In the genomic region with DNA sequence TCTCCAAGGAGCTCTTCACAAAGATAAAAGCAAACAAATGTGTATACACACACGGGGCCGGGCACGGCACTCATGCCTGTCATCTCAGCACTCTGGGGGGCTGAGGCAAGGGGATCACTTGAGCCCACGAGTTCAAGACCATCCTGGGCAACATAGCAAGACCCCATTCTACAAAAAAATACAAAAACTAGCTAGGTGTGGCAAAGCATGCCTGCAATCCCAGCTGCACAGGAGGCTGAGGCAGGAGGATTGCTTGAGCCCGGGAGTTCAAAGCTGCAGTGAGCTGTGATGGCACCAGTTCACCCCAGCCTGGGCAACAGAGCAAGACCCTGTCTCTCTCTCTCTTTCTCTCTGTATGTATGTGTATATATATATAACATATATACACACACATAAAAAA, we compare ENCODE assay signal across 22 cellular contexts. TPM values are rescaled to one million over a fixed set of nuclear protein-coding genes. Genes with fewer than 3 reads are reported as not detected.
"Had no signal": no experiment of that assay in that cellular context is flagged by ENCODE, and none has a peak within 500 bp of the region (broad histone marks: within the 10 kb centered on the region; RNA-seq: fewer than 3 reads in every experiment).

No MANE protein-coding gene starts in this region.

- H3K9ac ChIP-seq: parathyroid adenoma had no signal

- H3K4me3 ChIP-seq: lower lobe of right lung, upper lobe of left lung had no signal

- H3K9me3 ChIP-seq: lower lobe of right lung, upper lobe of left lung had no signal

- H3K79me2 ChIP-seq: parathyroid adenoma had no signal

- H2AFZ ChIP-seq: parathyroid adenoma had no signal

- H3K27me3 ChIP-seq: foreskin keratinocyte, upper lobe of left lung had no signal

- FAIRE-seq: keratinocyte had no signal

- H3K27ac ChIP-seq: foreskin keratinocyte, lower lobe of right lung, parathyroid adenoma, upper lobe of left lung, WERI-Rb-1 had no signal

- DNase-seq: activated CD4-positive, alpha-beta T cell treated with anti-CD3 and anti-CD28 coated beads for 1 hour; activated CD4-positive, alpha-beta T cell treated with anti-CD3 and anti-CD28 coated beads, Interleukin-2, amount 50 U/mL, for 1 hour; activated CD8-positive, alpha-beta T cell treated with anti-CD3 and anti-CD28 coated beads, Interleukin-2, amount 10 ng/mL, durations not matched to agents 7 days and 5 days; activated gamma-delta T cell treated with Interleukin-2 at 50 U/mL for 16 hours; anterior cingulate cortex; effector CD4-positive, alpha-beta T cell; erythroblast; foreskin keratinocyte; lower lobe of right lung; mesendoderm; naive B cell; nucleus accumbens; stimulated activated CD4-positive, alpha-beta T cell treated with anti-CD3 and anti-CD28 coated beads, Interleukin-12 subunit alpha, Interleukin-12 subunit beta, amount 100 ng/mL, for 4 hours; stimulated activated CD4-positive, alpha-beta T cell treated with anti-CD3 and anti-CD28 coated beads, Interleukin-4, amount 100 ng/mL, for 4 hours; stimulated activated naive CD8-positive, alpha-beta T cell treated with anti-CD3 and anti-CD28 coated beads, Interleukin-15, Interleukin-2, amounts not matched to agents 100 U/mL and 50 U/mL, for 24 hours; upper lobe of left lung; WERI-Rb-1 had no signal

- ATAC-seq: activated CD8-positive, alpha-beta T cell treated with anti-CD3 and anti-CD28 coated beads, Interleukin-2, amount 10 ng/mL, durations not matched to agents 7 days and 5 days; foreskin keratinocyte; lower lobe of right lung; right cardiac atrium; stimulated activated naive CD8-positive, alpha-beta T cell treated with anti-CD3 and anti-CD28 coated beads, Interleukin-15, Interleukin-2, amounts not matched to agents 100 U/mL and 50 U/mL, for 24 hours had no signal

- H3K4me1 ChIP-seq: foreskin keratinocyte, lower lobe of right lung, parathyroid adenoma, upper lobe of left lung had no signal

RNA-seq across cellular contexts. Expression of gene AMZ1, which starts 33.9 kb away (rescaled TPM):
- total RNA-seq: activated CD8-positive, alpha-beta T cell treated with anti-CD3 and anti-CD28 coated beads, Interleukin-2, amount 10 ng/mL, durations not matched to agents 7 days and 5 days; foreskin keratinocyte; pulmonary artery endothelial cell had no signal
- polyA plus RNA-seq: foreskin keratinocyte, neural cell had no signal
